In the genomic region with DNA sequence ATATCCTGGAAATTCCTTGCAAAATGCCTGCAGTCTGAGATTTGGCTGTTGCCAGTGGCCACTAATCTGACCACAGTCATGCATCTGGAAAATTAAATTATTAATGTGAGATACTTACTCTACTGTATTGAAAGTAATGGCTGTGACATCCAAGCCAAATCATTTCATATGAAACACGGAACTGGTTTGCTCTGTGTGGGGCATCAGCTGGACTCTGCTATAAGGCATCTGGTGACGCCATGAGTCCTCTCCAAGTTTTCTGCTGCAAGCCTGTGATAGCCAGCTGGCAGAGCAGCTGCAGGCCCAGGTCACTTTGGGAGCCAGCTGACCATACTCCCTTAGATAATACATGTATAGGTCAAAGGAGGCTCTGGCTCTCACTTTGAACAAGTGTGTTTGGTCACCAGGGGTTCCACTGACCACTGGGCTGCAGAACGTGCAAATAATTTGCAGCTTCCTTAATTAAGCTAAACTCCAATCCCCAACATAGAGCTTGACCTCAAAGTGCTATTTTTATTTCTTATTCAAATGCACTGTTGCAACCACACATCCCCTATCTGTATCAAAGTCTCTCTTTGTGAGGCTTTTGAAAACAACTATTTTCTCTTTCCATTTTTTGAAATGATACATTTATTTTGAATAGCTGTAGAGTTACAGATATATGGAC, we compare ENCODE assay signal across 1 cellular context.
TF ChIP-seq lines count a peak whose summit lies in the region.

No MANE protein-coding gene starts in this region.

TF ChIP-seq in GM12878, 131 proteins besides CTCF, POLR2A, EP300 and RAD21:
- TF ChIP-seq, protein P1, sequence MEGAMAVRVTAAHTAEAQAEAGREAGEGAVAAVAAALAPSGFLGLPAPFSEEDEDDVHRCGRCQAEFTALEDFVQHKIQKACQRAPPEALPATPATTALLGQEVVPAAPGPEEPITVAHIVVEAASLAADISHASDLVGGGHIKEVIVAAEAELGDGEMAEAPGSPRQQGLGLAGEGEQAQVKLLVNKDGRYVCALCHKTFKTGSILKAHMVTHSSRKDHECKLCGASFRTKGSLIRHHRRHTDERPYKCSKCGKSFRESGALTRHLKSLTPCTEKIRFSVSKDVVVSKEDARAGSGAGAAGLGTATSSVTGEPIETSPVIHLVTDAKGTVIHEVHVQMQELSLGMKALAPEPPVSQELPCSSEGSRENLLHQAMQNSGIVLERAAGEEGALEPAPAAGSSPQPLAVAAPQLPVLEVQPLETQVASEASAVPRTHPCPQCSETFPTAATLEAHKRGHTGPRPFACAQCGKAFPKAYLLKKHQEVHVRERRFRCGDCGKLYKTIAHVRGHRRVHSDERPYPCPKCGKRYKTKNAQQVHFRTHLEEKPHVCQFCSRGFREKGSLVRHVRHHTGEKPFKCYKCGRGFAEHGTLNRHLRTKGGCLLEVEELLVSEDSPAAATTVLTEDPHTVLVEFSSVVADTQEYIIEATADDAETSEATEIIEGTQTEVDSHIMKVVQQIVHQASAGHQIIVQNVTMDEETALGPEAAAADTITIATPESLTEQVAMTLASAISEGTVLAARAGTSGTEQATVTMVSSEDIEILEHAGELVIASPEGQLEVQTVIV (IDR thresholded peaks at IDR 0.05; ENCODE audit: borderline replicate concordance, partially characterized antibody) = no peak
- TF ChIP-seq TCF12 (IDR thresholded peaks at IDR 0.05; ENCODE audit: low read depth, low read length) (no peak), POLR2AphosphoS5 (IDR thresholded peaks at IDR 0.05; ENCODE audit: low read length) (no peak), BHLHE40 (IDR thresholded peaks at IDR 0.05; ENCODE audit: borderline replicate concordance in 1 of 2, low read depth in 2 of 2, low read length in 1 of 2) (peak; percentile 52 to 65; a peak in 2 of 4 replicates), MTA2 (IDR thresholded peaks at IDR 0.05; ENCODE audit: low read depth) (0 out of 2 replicates have a peak, but pooled peaks have one; percentile 30), ZNF24 (IDR thresholded peaks at IDR 0.05) (no peak)
TF ChIP-seq in GM12878: peak in this region for 2.
